Comparison of ENCODE assay signal across 11 cellular contexts in the genomic region with DNA sequence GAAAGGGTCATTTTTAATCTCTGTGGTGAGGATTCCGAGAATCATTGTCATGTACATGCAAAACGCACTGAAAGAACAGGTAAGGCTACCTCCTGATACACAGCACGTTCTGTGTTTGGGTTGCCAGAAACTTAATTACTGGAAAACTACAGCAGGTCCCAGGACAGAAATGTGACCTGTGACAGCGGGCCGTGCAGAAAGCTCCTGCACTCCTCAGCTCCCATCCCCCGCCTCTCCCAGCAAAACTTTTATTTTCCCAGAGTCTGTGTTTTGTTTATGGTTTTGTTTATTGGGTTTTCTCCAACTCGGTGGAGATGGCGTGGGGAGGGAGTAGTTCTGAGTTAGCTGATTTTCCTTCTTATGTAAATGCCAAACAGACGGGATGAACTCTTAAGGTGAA. TPM values are rescaled to one million over a fixed set of nuclear protein-coding genes. Genes with fewer than 3 reads are reported as not detected.
A peak's percentile ranks its signal among the peaks of the same experiment; 100 is the strongest.
DNase-seq lines count a peak whose midpoint lies in the region; ATAC-seq, FAIRE-seq and TF ChIP-seq lines count a peak whose summit lies in the region.
"Had no signal": no experiment of that assay in that cellular context is flagged by ENCODE, and none has a peak within 500 bp of the region (broad histone marks: within the 10 kb centered on the region; RNA-seq: fewer than 3 reads in every experiment).

No MANE protein-coding gene starts in this region.

- H3K27ac Mint-ChIP-seq in osteocyte (ENCODE audit: unreplicated experiment) = peak overlapping the region; percentile 96
- H3K27ac Mint-ChIP-seq: activated naive CD8-positive, alpha-beta T cell treated with anti-CD3 and anti-CD28 coated beads, Interleukin-2, amount 10 ng/mL, durations not matched to agents 7 days and 5 days had no signal

- no peaks in the 10 kb centered on the region for H3K36me3 Mint-ChIP-seq in osteocyte (ENCODE audit: unreplicated experiment)
- H3K36me3 Mint-ChIP-seq: activated naive CD8-positive, alpha-beta T cell treated with anti-CD3 and anti-CD28 coated beads, Interleukin-2, amount 10 ng/mL, durations not matched to agents 7 days and 5 days had no signal

- no peaks in the 10 kb centered on the region for H3K27me3 ChIP-seq in SJSA1 (replicated peaks)

- H3K4me3 ChIP-seq in A549 (peak overlapping the region; percentile 28), SJSA1 (no peak overlapping the region), fibroblast of pulmonary artery (replicated peaks; ENCODE audit: low read depth, low read length) (no peak overlapping the region)

- H3K4me1 ChIP-seq in A549 (peaks cover 37% of the 10 kb centered on the region), SJSA1 (replicated peaks) (peaks cover 50% of the 10 kb centered on the region)

- WGBS in A549 (ENCODE audit: missing lambda C conversion rate) = 5% methylated on average over 9 of the region's 9 CpGs

- TF ChIP-seq CTCF in A549 (IDR thresholded peaks at IDR 0.05) = no peak
- no peak for TF ChIP-seq CTCF in fibroblast of pulmonary artery (IDR thresholded peaks at IDR 0.05; ENCODE audit: low read length, missing control alignments)
- TF ChIP-seq CTCF in osteocyte (IDR thresholded peaks at IDR 0.05) = no peak

- TF ChIP-seq EP300 in A549 (IDR thresholded peaks at IDR 0.05) = no peak

- no peaks in the 10 kb centered on the region for H3K9me3 Mint-ChIP-seq in osteocyte (ENCODE audit: unreplicated experiment)
- H3K9me3 Mint-ChIP-seq: activated naive CD8-positive, alpha-beta T cell treated with anti-CD3 and anti-CD28 coated beads, Interleukin-2, amount 10 ng/mL, durations not matched to agents 7 days and 5 days had no signal

- H3K36me3 ChIP-seq in SJSA1 = no peaks in the 10 kb centered on the region

- no peak for TF ChIP-seq RAD21 in A549 (conservative IDR thresholded peaks at IDR 0.05 in 1 of 2, IDR thresholded peaks at IDR 0.05 in 1 of 2)

- POLR2A ChIA-PET in A549 (lab: Yijun Ruan, JAX) = interaction anchor here (1.9 kb wide), 1 partner anchor 10 kb away, joined by 4 read pairs; no protein-coding TSS in a partner anchor

- CTCF ChIA-PET in A549 (lab: Yijun Ruan, JAX) = interaction anchor here (0.8 to 7.5 kb wide), 7 partner anchors 8 to 179 kb away, joined by 3 to 51 read pairs (median 5); no protein-coding TSS in a partner anchor

- peak overlapping the region; percentile 3 for H3K4me3 Mint-ChIP-seq in osteocyte (ENCODE audit: unreplicated experiment)
- H3K4me3 Mint-ChIP-seq: activated naive CD8-positive, alpha-beta T cell treated with anti-CD3 and anti-CD28 coated beads, Interleukin-2, amount 10 ng/mL, durations not matched to agents 7 days and 5 days had no signal

- H3K27me3 Mint-ChIP-seq in osteocyte (ENCODE audit: unreplicated experiment) = no peaks in the 10 kb centered on the region

- ATAC-seq in A549 (peak in 1 of 2 experiments; percentile 58; a peak in 3 of 6 replicates), HG03342 (IDR thresholded peaks at IDR 0.05; ENCODE audit: unreplicated experiment) (no peak), HG03196 (IDR thresholded peaks at IDR 0.05; ENCODE audit: unreplicated experiment) (no peak), GM21367 (IDR thresholded peaks at IDR 0.05; ENCODE audit: unreplicated experiment) (no peak)

- H3K4me2 ChIP-seq in A549 = peak overlapping the region; percentile 88

- no peak for FAIRE-seq in A549 (lab: Jason Lieb, UNC)

- peak in 1 of 2 experiments; percentile 2 for DNase-seq in A549 (ENCODE audit: low read depth in 1 of 2, low spot score in 1 of 2)
- peak in 1 of 2 experiments; percentile 81 for DNase-seq in SJSA1 (ENCODE audit: low read depth in 1 of 2, low spot score in 2 of 2)
- DNase-seq in fibroblast of pulmonary artery (ENCODE audit: low read depth) = peak; percentile 26
- DNase-seq in osteocyte (ENCODE audit: extremely low spot score, unreplicated experiment) = no peak
- DNase-seq in stimulated activated naive CD4-positive, alpha-beta T cell (lab: John Stamatoyannopoulos, UW) = no peak
- DNase-seq: activated CD4-positive, alpha-beta T cell treated with anti-CD3 and anti-CD28 coated beads, Interleukin-2, amount 50 U/mL, for 1 hour; activated naive CD8-positive, alpha-beta T cell treated with anti-CD3 and anti-CD28 coated beads, Interleukin-2, amount 10 ng/mL, durations not matched to agents 7 days and 5 days; NCI-H1930 had no signal

- peak overlapping the region; percentile 77 to 85 for H3K27ac ChIP-seq in A549
- H3K27ac ChIP-seq in SJSA1 = peak overlapping the region; percentile 79

- no peak for TF ChIP-seq POLR2A in A549 (IDR thresholded peaks at IDR 0.05; ENCODE audit: low read length)

- H3K9me3 ChIP-seq in A549 (no peaks in the 10 kb centered on the region), SJSA1 (replicated peaks) (no peaks in the 10 kb centered on the region)

- H3K4me1 Mint-ChIP-seq in osteocyte (ENCODE audit: unreplicated experiment) = peaks cover 59% of the 10 kb centered on the region

TF ChIP-seq in A549, 52 proteins besides CTCF, POLR2A, EP300 and RAD21 (continues in another document):
- TF ChIP-seq, protein P1, sequence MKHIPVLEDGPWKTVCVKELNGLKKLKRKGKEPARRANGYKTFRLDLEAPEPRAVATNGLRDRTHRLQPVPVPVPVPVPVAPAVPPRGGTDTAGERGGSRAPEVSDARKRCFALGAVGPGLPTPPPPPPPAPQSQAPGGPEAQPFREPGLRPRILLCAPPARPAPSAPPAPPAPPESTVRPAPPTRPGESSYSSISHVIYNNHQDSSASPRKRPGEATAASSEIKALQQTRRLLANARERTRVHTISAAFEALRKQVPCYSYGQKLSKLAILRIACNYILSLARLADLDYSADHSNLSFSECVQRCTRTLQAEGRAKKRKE (CRISPR knock-in tag; IDR thresholded peaks at IDR 0.05; ENCODE audit: low read depth) = no peak
- TF ChIP-seq TFCP2L1 (CRISPR knock-in tag; IDR thresholded peaks at IDR 0.05) (no peak), HOXA7 (CRISPR knock-in tag; IDR thresholded peaks at IDR 0.05) (no peak), FOSL2 (IDR thresholded peaks at IDR 0.05) (no peak), FOSL2 (CRISPR knock-in tag; IDR thresholded peaks at IDR 0.05) (no peak), RCOR1 (IDR thresholded peaks at IDR 0.05; ENCODE audit: low read depth, low read length) (no peak), JUNB (IDR thresholded peaks at IDR 0.05) (no peak), GATA3 (IDR thresholded peaks at IDR 0.05; ENCODE audit: borderline replicate concordance) (no peak), FOXS1 (CRISPR knock-in tag; IDR thresholded peaks at IDR 0.05) (no peak), POLR2AphosphoS2 (conservative IDR thresholded peaks at IDR 0.05; ENCODE audit: low read length) (no peak), EHMT2 (IDR thresholded peaks at IDR 0.05; ENCODE audit: low read depth) (no peak), RARB (CRISPR knock-in tag; IDR thresholded peaks at IDR 0.05) (no peak), CBX8 (IDR thresholded peaks at IDR 0.05) (no peak)
- TF ChIP-seq, protein P2, sequence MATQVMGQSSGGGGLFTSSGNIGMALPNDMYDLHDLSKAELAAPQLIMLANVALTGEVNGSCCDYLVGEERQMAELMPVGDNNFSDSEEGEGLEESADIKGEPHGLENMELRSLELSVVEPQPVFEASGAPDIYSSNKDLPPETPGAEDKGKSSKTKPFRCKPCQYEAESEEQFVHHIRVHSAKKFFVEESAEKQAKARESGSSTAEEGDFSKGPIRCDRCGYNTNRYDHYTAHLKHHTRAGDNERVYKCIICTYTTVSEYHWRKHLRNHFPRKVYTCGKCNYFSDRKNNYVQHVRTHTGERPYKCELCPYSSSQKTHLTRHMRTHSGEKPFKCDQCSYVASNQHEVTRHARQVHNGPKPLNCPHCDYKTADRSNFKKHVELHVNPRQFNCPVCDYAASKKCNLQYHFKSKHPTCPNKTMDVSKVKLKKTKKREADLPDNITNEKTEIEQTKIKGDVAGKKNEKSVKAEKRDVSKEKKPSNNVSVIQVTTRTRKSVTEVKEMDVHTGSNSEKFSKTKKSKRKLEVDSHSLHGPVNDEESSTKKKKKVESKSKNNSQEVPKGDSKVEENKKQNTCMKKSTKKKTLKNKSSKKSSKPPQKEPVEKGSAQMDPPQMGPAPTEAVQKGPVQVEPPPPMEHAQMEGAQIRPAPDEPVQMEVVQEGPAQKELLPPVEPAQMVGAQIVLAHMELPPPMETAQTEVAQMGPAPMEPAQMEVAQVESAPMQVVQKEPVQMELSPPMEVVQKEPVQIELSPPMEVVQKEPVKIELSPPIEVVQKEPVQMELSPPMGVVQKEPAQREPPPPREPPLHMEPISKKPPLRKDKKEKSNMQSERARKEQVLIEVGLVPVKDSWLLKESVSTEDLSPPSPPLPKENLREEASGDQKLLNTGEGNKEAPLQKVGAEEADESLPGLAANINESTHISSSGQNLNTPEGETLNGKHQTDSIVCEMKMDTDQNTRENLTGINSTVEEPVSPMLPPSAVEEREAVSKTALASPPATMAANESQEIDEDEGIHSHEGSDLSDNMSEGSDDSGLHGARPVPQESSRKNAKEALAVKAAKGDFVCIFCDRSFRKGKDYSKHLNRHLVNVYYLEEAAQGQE (IDR thresholded peaks at IDR 0.05) = no peak
- TF ChIP-seq, protein P3, sequence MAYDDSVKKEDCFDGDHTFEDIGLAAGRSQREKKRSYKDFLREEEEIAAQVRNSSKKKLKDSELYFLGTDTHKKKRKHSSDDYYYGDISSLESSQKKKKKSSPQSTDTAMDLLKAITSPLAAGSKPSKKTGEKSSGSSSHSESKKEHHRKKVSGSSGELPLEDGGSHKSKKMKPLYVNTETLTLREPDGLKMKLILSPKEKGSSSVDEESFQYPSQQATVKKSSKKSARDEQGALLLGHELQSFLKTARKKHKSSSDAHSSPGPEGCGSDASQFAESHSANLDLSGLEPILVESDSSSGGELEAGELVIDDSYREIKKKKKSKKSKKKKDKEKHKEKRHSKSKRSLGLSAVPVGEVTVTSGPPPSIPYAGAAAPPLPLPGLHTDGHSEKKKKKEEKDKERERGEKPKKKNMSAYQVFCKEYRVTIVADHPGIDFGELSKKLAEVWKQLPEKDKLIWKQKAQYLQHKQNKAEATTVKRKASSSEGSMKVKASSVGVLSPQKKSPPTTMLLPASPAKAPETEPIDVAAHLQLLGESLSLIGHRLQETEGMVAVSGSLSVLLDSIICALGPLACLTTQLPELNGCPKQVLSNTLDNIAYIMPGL (CRISPR knock-in tag; IDR thresholded peaks at IDR 0.05; ENCODE audit: borderline replicate concordance) = no peak

RNA-seq across cellular contexts. Expression of a gene that starts 44.7 kb away (rescaled TPM):
- polyA plus RNA-seq in A549 (2011; rRNA removed) (5.4 and 6.5 TPM in 2 replicates), A549 (2017; fragmentation: RNase III; extraction: RNeasy Plus Mini Kit Qiagen cat#74134 plus additional on column Dnase treatment) (1.9 to 2.3 TPM (median 2.2 TPM) in 3 replicates)
- 1.1 and 1.5 TPM in 2 replicates for polyA plus RNA-seq in A549 (2012; cell fraction: cytosol; rRNA removed)
- 0.58 and 0.87 TPM in 2 replicates for polyA plus RNA-seq in A549 (2012; cell fraction: nucleus; rRNA removed)
- 4.5 TPM in 2 replicates for polyA minus RNA-seq in A549 (2011; rRNA and poly(A)+ RNA removed)
- total RNA-seq in SJSA1 (2014; rRNA removed; shearing (Covaris generic)) = 2.7 and 3.8 TPM in 2 replicates
- total RNA-seq in osteocyte = 2.8 and 3.6 TPM in 2 replicates
